8 cellular contexts compared by ENCODE assay signal in the genomic region with DNA sequence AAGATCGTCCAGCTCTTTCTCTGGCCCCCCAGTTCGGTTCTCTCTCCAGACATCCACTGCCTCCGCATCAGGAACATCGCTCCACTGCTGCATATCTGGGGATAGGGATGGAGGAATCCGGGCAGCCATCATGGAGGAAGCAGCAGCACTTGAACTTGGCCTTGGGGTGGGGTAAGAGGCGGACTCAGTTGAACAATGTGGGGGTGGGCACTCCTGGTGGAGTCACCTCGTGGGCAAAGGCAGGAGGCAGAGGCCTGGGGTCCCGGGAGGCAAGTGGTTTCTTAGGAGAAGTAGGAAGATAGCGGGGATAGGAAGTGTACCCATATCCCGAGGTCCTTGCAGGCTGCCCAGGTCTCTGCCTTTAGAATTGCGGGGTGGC.
A peak's percentile ranks its signal among the peaks of the same experiment; 100 is the strongest.
DNase-seq lines count a peak whose midpoint lies in the region; ATAC-seq and TF ChIP-seq lines count a peak whose summit lies in the region.

No MANE protein-coding gene starts in this region.

- peaks cover 18% of the 10 kb centered on the region in 2 donors for H3K27me3 ChIP-seq in mucosa of rectum (ENCODE audit: control insufficient read depth in 2 of 2, insufficient read depth in 2 of 2, low read length in 2 of 2)

- in situ Hi-C loops in GM13976 (cut with MboI; ENCODE audit: low sequenced_read_pairs, unreplicated experiment): loop anchor here (5.0 kb wide), 1 partner anchor 392 kb away; no protein-coding TSS in a partner anchor

- no peaks in the 10 kb centered on the region for H3K36me3 ChIP-seq in HEK293 (ENCODE audit: control insufficient read depth in 2 of 2, insufficient read depth in 1 of 2, low read length in 2 of 2)
- H3K36me3 ChIP-seq in mucosa of rectum (ENCODE audit: control insufficient read depth in 2 of 2, insufficient read depth in 2 of 2, low read length in 2 of 2): no peaks in the 10 kb centered on the region

- H3K27ac Mint-ChIP-seq in chondrocyte (ENCODE audit: unreplicated experiment): peak overlapping the region; percentile 96

- ATAC-seq in GM18502 (IDR thresholded peaks at IDR 0.05; ENCODE audit: poor library complexity, unreplicated experiment) (no peak), HG02798 (IDR thresholded peaks at IDR 0.05; ENCODE audit: poor library complexity, unreplicated experiment) (no peak)

- TF ChIP-seq CTCF in HEK293 (tag by site-specific recombination; IDR thresholded peaks at IDR 0.05): no peak
- TF ChIP-seq CTCF in chondrocyte (IDR thresholded peaks at IDR 0.05): no peak
- TF ChIP-seq CTCF in GM13976 (IDR thresholded peaks at IDR 0.05; ENCODE audit: borderline replicate concordance, control extremely low read depth, extremely low read depth, insufficient read depth, missing control alignments): no peak

- peaks cover 3% of the 10 kb centered on the region for H3K36me3 Mint-ChIP-seq in chondrocyte (ENCODE audit: low read depth)

- POLR2A ChIA-PET in HEK293 (lab: Yijun Ruan, JAX): interaction anchor here (1.0 to 2.4 kb wide), 6 partner anchors 97 to 426 kb away, joined by 3 to 14 read pairs (median 6); a partner anchor contains a TSS

- no peaks in the 10 kb centered on the region for H3K9me3 ChIP-seq in HEK293 (ENCODE audit: control insufficient read depth, insufficient read depth, low read depth, low read length)
- H3K9me3 ChIP-seq in mucosa of rectum (ENCODE audit: control insufficient read depth in 2 of 2, low read length in 2 of 2): no peaks in the 10 kb centered on the region

- peak; percentile 36 for DNase-seq in A172 (ENCODE audit: low spot score)
- peak; percentile 69 for DNase-seq in chondrocyte (ENCODE audit: low spot score)
- no peak for DNase-seq in hippocampal formation (lab: John Stamatoyannopoulos, UW)
- no peak for DNase-seq in GM13976 (ENCODE audit: low spot score)

- H3K27ac ChIP-seq in HEK293 (ENCODE audit: extremely low read depth, low read depth, low read length): no peak overlapping the region
- no peak overlapping the region for H3K27ac ChIP-seq in mucosa of rectum (ENCODE audit: low read depth in 2 of 2, low read length in 2 of 2)

- peak overlapping the region in 1 of 2 donors; percentile 26 for H3K9ac ChIP-seq in mucosa of rectum (ENCODE audit: low read depth in 1 of 2, low read length in 2 of 2)

- CTCF ChIA-PET in HEK293 (lab: Yijun Ruan, JAX): interaction anchor here (0.6 to 6.8 kb wide), 60 partner anchors 9 to 746 kb away, joined by 3 to 160 read pairs (median 4); a partner anchor contains a TSS

- H3K9me3 Mint-ChIP-seq in chondrocyte (ENCODE audit: low read depth): no peaks in the 10 kb centered on the region

- H3K4me1 Mint-ChIP-seq in chondrocyte (ENCODE audit: low read depth): peaks cover 52% of the 10 kb centered on the region

- H3K4me1 ChIP-seq in HEK293 (ENCODE audit: control insufficient read depth, insufficient read depth, low read length): no peaks in the 10 kb centered on the region; the same call in 1 of the 2 replicates
- peaks cover 13 to 16% of the 10 kb centered on the region in 2 donors for H3K4me1 ChIP-seq in mucosa of rectum (ENCODE audit: control insufficient read depth in 2 of 2, insufficient read depth in 2 of 2, low read length in 2 of 2)

- peak overlapping the region; percentile 29 for H3K4me3 ChIP-seq in HEK293 (ENCODE audit: low read depth, low read length)
- peak overlapping the region; percentile 8 to 35 for H3K4me3 ChIP-seq in mucosa of rectum (ENCODE audit: low read length in 2 of 2)

- peak overlapping the region; percentile 71 for H3K4me3 Mint-ChIP-seq in chondrocyte (ENCODE audit: unreplicated experiment)

- H3K27me3 Mint-ChIP-seq in chondrocyte (ENCODE audit: low read depth): peaks cover 16% of the 10 kb centered on the region

TF ChIP-seq in HEK293, 187 proteins besides CTCF, POLR2A, EP300 and RAD21 (continues in another document):
- TF ChIP-seq, protein P1, sequence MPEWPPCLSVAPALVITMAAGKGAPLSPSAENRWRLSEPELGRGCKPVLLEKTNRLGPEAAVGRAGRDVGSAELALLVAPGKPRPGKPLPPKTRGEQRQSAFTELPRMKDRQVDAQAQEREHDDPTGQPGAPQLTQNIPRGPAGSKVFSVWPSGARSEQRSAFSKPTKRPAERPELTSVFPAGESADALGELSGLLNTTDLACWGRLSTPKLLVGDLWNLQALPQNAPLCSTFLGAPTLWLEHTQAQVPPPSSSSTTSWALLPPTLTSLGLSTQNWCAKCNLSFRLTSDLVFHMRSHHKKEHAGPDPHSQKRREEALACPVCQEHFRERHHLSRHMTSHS (tag by site-specific recombination; IDR thresholded peaks at IDR 0.05): 0 out of 2 replicates have a peak, but pooled peaks have one; percentile 16
- TF ChIP-seq YY1 (tag by site-specific recombination; IDR thresholded peaks at IDR 0.05) (peak; percentile 34; the same call in 1 of the 2 replicates), ZNF624 (tag by site-specific recombination; IDR thresholded peaks at IDR 0.05) (no peak), ZBTB20 (tag by site-specific recombination; IDR thresholded peaks at IDR 0.05) (no peak), KLF8 (tag by site-specific recombination; IDR thresholded peaks at IDR 0.05) (0 out of 2 replicates have a peak, but pooled peaks have one; percentile 39), ZNF114 (tag by site-specific recombination; IDR thresholded peaks at IDR 0.05) (no peak), ZBTB17 (tag by site-specific recombination; IDR thresholded peaks at IDR 0.05) (peak; percentile 94), OSR2 (tag by site-specific recombination; IDR thresholded peaks at IDR 0.05) (no peak), ZSCAN23 (tag by site-specific recombination; IDR thresholded peaks at IDR 0.05) (no peak), SP2 (tag by site-specific recombination; IDR thresholded peaks at IDR 0.05) (0 out of 2 replicates have a peak, but pooled peaks have one; percentile 17), ZNF174 (tag by site-specific recombination; IDR thresholded peaks at IDR 0.05) (no peak)
- TF ChIP-seq, protein P2, sequence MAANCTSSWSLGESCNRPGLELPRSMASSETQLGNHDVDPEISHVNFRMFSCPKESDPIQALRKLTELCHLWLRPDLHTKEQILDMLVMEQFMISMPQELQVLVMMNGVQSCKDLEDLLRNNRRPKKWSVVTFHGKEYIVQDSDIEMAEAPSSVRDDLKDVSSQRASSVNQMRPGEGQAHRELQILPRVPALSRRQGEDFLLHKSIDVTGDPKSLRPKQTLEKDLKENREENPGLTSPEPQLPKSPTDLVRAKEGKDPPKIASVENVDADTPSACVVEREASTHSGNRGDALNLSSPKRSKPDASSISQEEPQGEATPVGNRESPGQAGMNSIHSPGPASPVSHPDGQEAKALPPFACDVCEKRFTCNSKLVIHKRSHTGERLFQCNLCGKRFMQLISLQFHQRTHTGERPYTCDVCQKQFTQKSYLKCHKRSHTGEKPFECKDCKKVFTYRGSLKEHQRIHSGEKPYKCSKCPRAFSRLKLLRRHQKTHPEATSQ (tag by site-specific recombination; IDR thresholded peaks at IDR 0.05): no peak
- TF ChIP-seq, protein P3, sequence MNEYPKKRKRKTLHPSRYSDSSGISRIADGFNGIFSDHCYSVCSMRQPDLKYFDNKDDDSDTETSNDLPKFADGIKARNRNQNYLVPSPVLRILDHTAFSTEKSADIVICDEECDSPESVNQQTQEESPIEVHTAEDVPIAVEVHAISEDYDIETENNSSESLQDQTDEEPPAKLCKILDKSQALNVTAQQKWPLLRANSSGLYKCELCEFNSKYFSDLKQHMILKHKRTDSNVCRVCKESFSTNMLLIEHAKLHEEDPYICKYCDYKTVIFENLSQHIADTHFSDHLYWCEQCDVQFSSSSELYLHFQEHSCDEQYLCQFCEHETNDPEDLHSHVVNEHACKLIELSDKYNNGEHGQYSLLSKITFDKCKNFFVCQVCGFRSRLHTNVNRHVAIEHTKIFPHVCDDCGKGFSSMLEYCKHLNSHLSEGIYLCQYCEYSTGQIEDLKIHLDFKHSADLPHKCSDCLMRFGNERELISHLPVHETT (tag by site-specific recombination; IDR thresholded peaks at IDR 0.05): no peak
- TF ChIP-seq, protein P4, sequence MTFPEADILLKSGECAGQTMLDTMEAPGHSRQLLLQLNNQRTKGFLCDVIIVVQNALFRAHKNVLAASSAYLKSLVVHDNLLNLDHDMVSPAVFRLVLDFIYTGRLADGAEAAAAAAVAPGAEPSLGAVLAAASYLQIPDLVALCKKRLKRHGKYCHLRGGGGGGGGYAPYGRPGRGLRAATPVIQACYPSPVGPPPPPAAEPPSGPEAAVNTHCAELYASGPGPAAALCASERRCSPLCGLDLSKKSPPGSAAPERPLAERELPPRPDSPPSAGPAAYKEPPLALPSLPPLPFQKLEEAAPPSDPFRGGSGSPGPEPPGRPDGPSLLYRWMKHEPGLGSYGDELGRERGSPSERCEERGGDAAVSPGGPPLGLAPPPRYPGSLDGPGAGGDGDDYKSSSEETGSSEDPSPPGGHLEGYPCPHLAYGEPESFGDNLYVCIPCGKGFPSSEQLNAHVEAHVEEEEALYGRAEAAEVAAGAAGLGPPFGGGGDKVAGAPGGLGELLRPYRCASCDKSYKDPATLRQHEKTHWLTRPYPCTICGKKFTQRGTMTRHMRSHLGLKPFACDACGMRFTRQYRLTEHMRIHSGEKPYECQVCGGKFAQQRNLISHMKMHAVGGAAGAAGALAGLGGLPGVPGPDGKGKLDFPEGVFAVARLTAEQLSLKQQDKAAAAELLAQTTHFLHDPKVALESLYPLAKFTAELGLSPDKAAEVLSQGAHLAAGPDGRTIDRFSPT (tag by site-specific recombination; IDR thresholded peaks at IDR 0.05): no peak

Comparison
In these comparisons a context has a peak if more than half of its experiments do, and no peak if none do; other contexts are left out.
1. DNase-seq: peak in A172 (single experiment) and chondrocyte (single experiment); none in hippocampal formation (0 of 2) and GM13976 (single experiment).